ENCODE assay signal across 18 cellular contexts in the genomic region with DNA sequence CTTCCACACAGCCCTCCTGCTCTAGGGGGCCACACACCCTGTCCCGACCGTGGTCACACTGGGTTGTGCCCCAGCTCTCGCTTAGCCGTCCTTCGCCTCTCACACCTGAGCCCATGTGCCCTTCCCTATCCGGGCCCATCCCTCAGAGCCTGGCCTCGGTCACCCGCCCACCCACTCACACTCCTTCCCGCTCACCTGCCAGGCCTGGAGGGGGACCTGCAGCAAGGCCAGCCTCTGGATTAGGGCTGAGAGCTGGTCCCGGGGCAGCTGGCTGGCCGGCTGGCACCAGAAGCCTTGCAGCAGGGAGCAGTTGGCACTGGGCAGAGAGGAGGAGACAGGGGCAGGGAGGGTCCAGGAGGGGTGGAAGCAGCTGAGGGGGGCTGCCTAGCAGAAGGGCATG. TPM values are rescaled to one million over a fixed set of nuclear protein-coding genes. Genes with fewer than 3 reads are reported as not detected.
A peak's percentile ranks its signal among the peaks of the same experiment; 100 is the strongest.
DNase-seq lines count a peak whose midpoint lies in the region; ATAC-seq, FAIRE-seq and TF ChIP-seq lines count a peak whose summit lies in the region.
"Had no signal": no experiment of that assay in that cellular context is flagged by ENCODE, and none has a peak within 500 bp of the region (broad histone marks: within the 10 kb centered on the region; RNA-seq: fewer than 3 reads in every experiment).

No MANE protein-coding gene starts in this region.

- no peaks in the 10 kb centered on the region for H3K36me3 ChIP-seq in HepG2 (replicated peaks in 1 of 2; ENCODE audit: control insufficient read depth in 1 of 2, insufficient read depth in 2 of 2, low read length in 2 of 2)
- no peaks in the 10 kb centered on the region for H3K36me3 ChIP-seq in right lobe of liver
- no peaks in the 10 kb centered on the region for H3K36me3 ChIP-seq in Panc1 (ENCODE audit: control insufficient read depth, insufficient read depth, low read length)

- no peak overlapping the region for H3K27ac ChIP-seq in HepG2 (ENCODE audit: extremely low read length, insufficient read depth, low read length)
- H3K27ac ChIP-seq in right lobe of liver = no peak overlapping the region
- H3K27ac ChIP-seq in Panc1 (ENCODE audit: low read length) = no peak overlapping the region
- H3K27ac ChIP-seq: 22Rv1 had no signal

- H3K27me3 ChIP-seq in HepG2 (ENCODE audit: control insufficient read depth in 1 of 2, insufficient read depth in 2 of 2, low read length in 2 of 2) (peaks cover 16 to 77% of the 10 kb centered on the region in 2 experiments), right lobe of liver (no peaks in the 10 kb centered on the region), Panc1 (ENCODE audit: control insufficient read depth, insufficient read depth, low read length) (no peaks in the 10 kb centered on the region)

- H3K4me3 ChIP-seq in HepG2 (replicated peaks in 1 of 3; ENCODE audit: insufficient read depth in 1 of 3, low read depth in 2 of 3, low read length in 3 of 3) = no peak overlapping the region
- no peak overlapping the region for H3K4me3 ChIP-seq in right lobe of liver
- H3K4me3 ChIP-seq in Panc1 (ENCODE audit: low read depth in 2 of 2, low read length in 2 of 2) = no peak overlapping the region

- no peak overlapping the region for H3K4me2 ChIP-seq in HepG2 (ENCODE audit: low read depth, low read length)

- no peak for FAIRE-seq in HepG2 (lab: Jason Lieb, UNC)
- FAIRE-seq: GM12891, GM19239, H54 had no signal

- no peak for TF ChIP-seq CTCF in HepG2 (CRISPR knock-in tag; IDR thresholded peaks at IDR 0.05)
- no peak for TF ChIP-seq CTCF in right lobe of liver (IDR thresholded peaks at IDR 0.05)
- no peak for TF ChIP-seq CTCF in Panc1 (IDR thresholded peaks at IDR 0.05)

- TF ChIP-seq EP300 in HepG2 (IDR thresholded peaks at IDR 0.05; ENCODE audit: low read depth in 2 of 2, low read length in 2 of 2) (no peak), HepG2 (CRISPR knock-in tag; IDR thresholded peaks at IDR 0.05; ENCODE audit: borderline replicate concordance) (no peak)

- POLR2A ChIA-PET in HepG2 (lab: Yijun Ruan, JAX) (no interaction called here), Panc1 (lab: Charles Lee) (no interaction called here)

- H3K4me1 ChIP-seq in HepG2 (ENCODE audit: insufficient read depth, low read length) (no peaks in the 10 kb centered on the region), right lobe of liver (no peaks in the 10 kb centered on the region), Panc1 (ENCODE audit: control insufficient read depth, insufficient read depth, low read length) (peaks cover 10% of the 10 kb centered on the region)

- no TSS peak for BruUV-seq in HepG2 (replicated peaks; lab: Mats Ljungman, UMichigan)
- no TSS peak for BruUV-seq in Panc1 (replicated peaks; lab: Mats Ljungman, UMichigan)

- CTCF ChIA-PET in HepG2 (lab: Yijun Ruan, JAX; ENCODE audit: low intra/inter-chr PET ratio, low total read pairs) = no interaction called here
- CTCF ChIA-PET in Panc1 (lab: Charles Lee) = no interaction called here

- H4K20me1 ChIP-seq in HepG2 (ENCODE audit: insufficient read depth, low read length) = 0 out of 2 replicates have a peak, but pooled peaks cover 2% of the 10 kb centered on the region

- in situ Hi-C loops in HepG2 (cut with HindIII; ENCODE audit: extremely low pct_ligation_motif_present, low pct_unique_long_range_greater_than_20kb) (no loop called here), Panc1 (cut with HindIII; ENCODE audit: low pct_unique_long_range_greater_than_20kb, low sequenced_read_pairs) (no loop called here)

- WGBS in HepG2 (ENCODE audit: low lambda C conversion rate) = 48% methylated on average over 5 of the region's 11 CpGs
- 50% methylated on average over 2 of the region's 11 CpGs for WGBS in right lobe of liver (ENCODE audit: insufficient coverage, low coverage, low lambda C conversion rate, missing lambda C conversion rate)

- no peak for TF ChIP-seq RAD21 in HepG2 (CRISPR knock-in tag; IDR thresholded peaks at IDR 0.05)

- TF ChIP-seq POLR2A in HepG2 (IDR thresholded peaks at IDR 0.05; ENCODE audit: insufficient read depth in 1 of 2, low read depth in 2 of 2, low read length in 2 of 2) = no peak
- no peak for TF ChIP-seq POLR2A in right lobe of liver (IDR thresholded peaks at IDR 0.05)

- intact Hi-C loops in HepG2 (cut with micrococcal nuclease; ENCODE audit: unreplicated experiment) = no loop called here
- intact Hi-C loops in right lobe of liver (cut with DNase I) = no loop called here
- intact Hi-C loops in Panc1 (cut with micrococcal nuclease; ENCODE audit: unreplicated experiment) = no loop called here

- no peak overlapping the region for H2AFZ ChIP-seq in HepG2 (ENCODE audit: low read length)

- ATAC-seq in HepG2 = no peak
- ATAC-seq in right lobe of liver = no peak
- ATAC-seq in Panc1 = peak; percentile 15

- DNase-seq in HepG2 (ENCODE audit: low spot score) (no peak), right lobe of liver (no peak), Panc1 (ENCODE audit: low read depth, low spot score) (no peak), myocyte (ENCODE audit: low read depth) (peak; percentile 37), anterior cingulate cortex (lab: John Stamatoyannopoulos, UW) (no peak), SHP77 (lab: John Stamatoyannopoulos, UW) (no peak), DMS 273 (lab: John Stamatoyannopoulos, UW; ENCODE audit: unreplicated experiment) (no peak)
- DNase-seq: C1 segment of cervical spinal cord; CD4-positive, CD25-positive, alpha-beta regulatory T cell; CD8-positive, alpha-beta memory T cell; COR-L47; HCEC 1CT had no signal

- H3K79me2 ChIP-seq in HepG2 (ENCODE audit: insufficient read depth, low read length) = no peaks in the 10 kb centered on the region

- H3K9ac ChIP-seq in HepG2 (ENCODE audit: insufficient read depth, low read depth, low read length) = no peak overlapping the region

- H3K9me3 ChIP-seq in HepG2 (ENCODE audit: low read length) (no peaks in the 10 kb centered on the region), right lobe of liver (no peaks in the 10 kb centered on the region), Panc1 (ENCODE audit: control insufficient read depth, insufficient read depth, low read depth, low read length) (no peaks in the 10 kb centered on the region)

RNA-seq across cellular contexts. Expression of gene RPUSD1, which starts 9.7 kb away (rescaled TPM):
- total RNA-seq in HepG2 (2016; rRNA removed; fragmentation: Illumina TruSeq; extraction: Trizol) = 22.4 and 26.2 TPM in 2 replicates
- total RNA-seq in HepG2 (2016; cell fraction: cytosol; rRNA removed; fragmentation: Illumina TruSeq; extraction: Trizol; ENCODE audit: low read depth) = 18.7 and 21.8 TPM in 2 replicates
- 20.2 and 24.6 TPM in 2 replicates for total RNA-seq in HepG2 (2016; cell fraction: insoluble cytoplasmic fraction; rRNA removed; fragmentation: Illumina TruSeq; extraction: Trizol)
- total RNA-seq in HepG2 (2016; cell fraction: membrane; rRNA removed; fragmentation: Illumina TruSeq; extraction: Trizol) = 34.6 and 36.7 TPM in 2 replicates
- 13.4 and 16.9 TPM in 2 replicates for total RNA-seq in HepG2 (2016; cell fraction: nucleus; rRNA removed; fragmentation: Illumina TruSeq; extraction: Trizol)
- 13.1 and 15.9 TPM in 2 replicates for polyA plus RNA-seq in HepG2 (2011; rRNA removed)
- 11.8 and 20.0 TPM in 2 replicates for polyA plus RNA-seq in HepG2 (2011; cell fraction: cytosol; rRNA removed)
- polyA plus RNA-seq in HepG2 (2011; cell fraction: nucleus; rRNA removed) = 47.0 and 47.2 TPM in 2 replicates
- 6.9 and 11.4 TPM in 2 replicates for polyA plus RNA-seq in HepG2 (2012)
- 23.0 and 24.2 TPM in 2 replicates for polyA plus RNA-seq in HepG2 (2016; cell fraction: cytosol; fragmentation: Illumina TruSeq; extraction: Trizol; ENCODE audit: low read depth)
- polyA plus RNA-seq in HepG2 (2016; cell fraction: insoluble cytoplasmic fraction; fragmentation: Illumina TruSeq; extraction: Trizol; ENCODE audit: low read depth) = 22.5 and 24.4 TPM in 2 replicates
- 32.9 and 33.9 TPM in 2 replicates for polyA plus RNA-seq in HepG2 (2016; cell fraction: membrane; fragmentation: Illumina TruSeq; extraction: Trizol; ENCODE audit: low read depth)
- polyA plus RNA-seq in HepG2 (2016; cell fraction: nucleus; fragmentation: Illumina TruSeq; extraction: Trizol; ENCODE audit: insufficient read depth, low read depth) = 29.7 and 35.5 TPM in 2 replicates
- polyA minus RNA-seq in HepG2 (2011; rRNA and poly(A)+ RNA removed; ENCODE audit: low replicate concordance) = 20.0 and 21.5 TPM in 2 replicates
- polyA minus RNA-seq in HepG2 (2011; cell fraction: cytosol; rRNA and poly(A)+ RNA removed) = 9.3 and 9.6 TPM in 2 replicates
- polyA minus RNA-seq in HepG2 (2011; cell fraction: nucleus; rRNA and poly(A)+ RNA removed) = 8.9 and 13.2 TPM in 2 replicates
- 10 to 100 TPM in 2 of 6 experiments, 1 to 10 TPM in 4; 5.1 to 16.2 (median 6.6) TPM for total RNA-seq in right lobe of liver
- total RNA-seq in Panc1 (2021; ENCODE audit: unreplicated experiment) = 61.1 TPM
- polyA plus RNA-seq in Panc1 (2012; ENCODE audit: insufficient read length) = 60.8 TPM
- 31.0 and 41.3 TPM in 2 replicates for total RNA-seq in myocyte
- polyA plus RNA-seq in myocyte (2012) = 20.3 TPM

RNA-seq across cellular contexts. Expression of gene CHTF18, which starts 10.0 kb away (rescaled TPM):
- total RNA-seq in HepG2 (2016; rRNA removed; fragmentation: Illumina TruSeq; extraction: Trizol) (8.8 and 22.9 TPM in 2 replicates), right lobe of liver (1 to 10 TPM; 2.9 to 7.8 (median 4.6) TPM), Panc1 (2021; ENCODE audit: unreplicated experiment) (118 TPM), myocyte (7.5 and 10.0 TPM in 2 replicates)
- 14.2 and 15.9 TPM in 2 replicates for total RNA-seq in HepG2 (2016; cell fraction: cytosol; rRNA removed; fragmentation: Illumina TruSeq; extraction: Trizol; ENCODE audit: low read depth)
- 7.3 and 24.5 TPM in 2 replicates for total RNA-seq in HepG2 (2016; cell fraction: insoluble cytoplasmic fraction; rRNA removed; fragmentation: Illumina TruSeq; extraction: Trizol)
- 5.5 and 6.8 TPM in 2 replicates for total RNA-seq in HepG2 (2016; cell fraction: membrane; rRNA removed; fragmentation: Illumina TruSeq; extraction: Trizol)
- 26.2 and 31.2 TPM in 2 replicates for total RNA-seq in HepG2 (2016; cell fraction: nucleus; rRNA removed; fragmentation: Illumina TruSeq; extraction: Trizol)
- polyA plus RNA-seq in HepG2 (2011; rRNA removed) = 7.3 and 8.6 TPM in 2 replicates
- polyA plus RNA-seq in HepG2 (2011; cell fraction: cytosol; rRNA removed) = 2.5 and 6.5 TPM in 2 replicates
- polyA plus RNA-seq in HepG2 (2011; cell fraction: nucleus; rRNA removed) = 145 and 298 TPM in 2 replicates
- 6.6 and 11.8 TPM in 2 replicates for polyA plus RNA-seq in HepG2 (2012)
- 2.3 and 2.5 TPM in 2 replicates for polyA plus RNA-seq in HepG2 (2016; cell fraction: cytosol; fragmentation: Illumina TruSeq; extraction: Trizol; ENCODE audit: low read depth)
- 6.8 and 7.7 TPM in 2 replicates for polyA plus RNA-seq in HepG2 (2016; cell fraction: insoluble cytoplasmic fraction; fragmentation: Illumina TruSeq; extraction: Trizol; ENCODE audit: low read depth)
- polyA plus RNA-seq in HepG2 (2016; cell fraction: membrane; fragmentation: Illumina TruSeq; extraction: Trizol; ENCODE audit: low read depth) = 3.5 and 4.5 TPM in 2 replicates
- polyA plus RNA-seq in HepG2 (2016; cell fraction: nucleus; fragmentation: Illumina TruSeq; extraction: Trizol; ENCODE audit: insufficient read depth, low read depth) = 103 and 115 TPM in 2 replicates
- polyA minus RNA-seq in HepG2 (2011; rRNA and poly(A)+ RNA removed; ENCODE audit: low replicate concordance) = 8.2 and 13.0 TPM in 2 replicates
- polyA minus RNA-seq in HepG2 (2011; cell fraction: cytosol; rRNA and poly(A)+ RNA removed) = 2.4 and 3.9 TPM in 2 replicates
- polyA minus RNA-seq in HepG2 (2011; cell fraction: nucleus; rRNA and poly(A)+ RNA removed) = 7.5 and 12.4 TPM in 2 replicates
- polyA plus RNA-seq in Panc1 (2012; ENCODE audit: insufficient read length) = 60.2 TPM
- 6.6 TPM for polyA plus RNA-seq in myocyte (2012)

RNA-seq across cellular contexts. Expression of gene MSLN, which starts 17.9 kb away (rescaled TPM):
- total RNA-seq in HepG2 (2016; rRNA removed; fragmentation: Illumina TruSeq; extraction: Trizol) (0.72 and 2.0 TPM in 2 replicates), right lobe of liver (under 1 TPM in 1 of 6 experiments, not detected in 5; 0.25 TPM), Panc1 (2021; ENCODE audit: unreplicated experiment) (1.1 TPM), myocyte (not detected in 2 replicates)
- 0.30 TPM in 1 of 2 replicates, not detected in the other for total RNA-seq in HepG2 (2016; cell fraction: cytosol; rRNA removed; fragmentation: Illumina TruSeq; extraction: Trizol; ENCODE audit: low read depth)
- 1.2 and 2.1 TPM in 2 replicates for total RNA-seq in HepG2 (2016; cell fraction: insoluble cytoplasmic fraction; rRNA removed; fragmentation: Illumina TruSeq; extraction: Trizol)
- total RNA-seq in HepG2 (2016; cell fraction: membrane; rRNA removed; fragmentation: Illumina TruSeq; extraction: Trizol) = 0.31 and 0.38 TPM in 2 replicates
- 1.1 and 2.5 TPM in 2 replicates for total RNA-seq in HepG2 (2016; cell fraction: nucleus; rRNA removed; fragmentation: Illumina TruSeq; extraction: Trizol)
- 2.3 and 3.0 TPM in 2 replicates for polyA plus RNA-seq in HepG2 (2011; rRNA removed)
- 1.1 and 1.5 TPM in 2 replicates for polyA plus RNA-seq in HepG2 (2011; cell fraction: cytosol; rRNA removed)
- 3.7 and 5.0 TPM in 2 replicates for polyA plus RNA-seq in HepG2 (2011; cell fraction: nucleus; rRNA removed)
- 3.0 and 3.9 TPM in 2 replicates for polyA plus RNA-seq in HepG2 (2012)
- 0.34 and 0.49 TPM in 2 replicates for polyA plus RNA-seq in HepG2 (2016; cell fraction: cytosol; fragmentation: Illumina TruSeq; extraction: Trizol; ENCODE audit: low read depth)
- 0.61 and 0.67 TPM in 2 replicates for polyA plus RNA-seq in HepG2 (2016; cell fraction: insoluble cytoplasmic fraction; fragmentation: Illumina TruSeq; extraction: Trizol; ENCODE audit: low read depth)
- 0.44 and 0.46 TPM in 2 replicates for polyA plus RNA-seq in HepG2 (2016; cell fraction: membrane; fragmentation: Illumina TruSeq; extraction: Trizol; ENCODE audit: low read depth)
- polyA plus RNA-seq in HepG2 (2016; cell fraction: nucleus; fragmentation: Illumina TruSeq; extraction: Trizol; ENCODE audit: insufficient read depth, low read depth) = 3.3 and 3.5 TPM in 2 replicates
- polyA minus RNA-seq in HepG2 (2011; rRNA and poly(A)+ RNA removed; ENCODE audit: low replicate concordance) = 1.2 and 15.6 TPM in 2 replicates
- 0.79 and 1.8 TPM in 2 replicates for polyA minus RNA-seq in HepG2 (2011; cell fraction: cytosol; rRNA and poly(A)+ RNA removed)
- polyA minus RNA-seq in HepG2 (2011; cell fraction: nucleus; rRNA and poly(A)+ RNA removed) = 0.87 and 1.0 TPM in 2 replicates
- polyA plus RNA-seq in Panc1 (2012; ENCODE audit: insufficient read length) = 1.0 TPM
- polyA plus RNA-seq in myocyte (2012) = 0.06 TPM
- total RNA-seq: A673; CD4-positive, CD25-positive, alpha-beta regulatory T cell; CD8-positive, alpha-beta memory T cell had no signal
- polyA plus RNA-seq: CD4-positive, CD25-positive, alpha-beta regulatory T cell; CD8-positive, alpha-beta memory T cell had no signal

RNA-seq across cellular contexts. Expression of gene GNG13, which starts 22.1 kb away (rescaled TPM):
- total RNA-seq in HepG2 (2016; rRNA removed; fragmentation: Illumina TruSeq; extraction: Trizol) (not detected in 2 replicates), right lobe of liver (not detected), Panc1 (2021; ENCODE audit: unreplicated experiment) (0.23 TPM), myocyte (not detected in 2 replicates)
- total RNA-seq in HepG2 (2016; cell fraction: cytosol; rRNA removed; fragmentation: Illumina TruSeq; extraction: Trizol; ENCODE audit: low read depth) = not detected in 2 replicates
- total RNA-seq in HepG2 (2016; cell fraction: insoluble cytoplasmic fraction; rRNA removed; fragmentation: Illumina TruSeq; extraction: Trizol) = not detected in 2 replicates
- not detected in 2 replicates for total RNA-seq in HepG2 (2016; cell fraction: membrane; rRNA removed; fragmentation: Illumina TruSeq; extraction: Trizol)
- total RNA-seq in HepG2 (2016; cell fraction: nucleus; rRNA removed; fragmentation: Illumina TruSeq; extraction: Trizol) = not detected in 2 replicates
- polyA plus RNA-seq in HepG2 (2011; rRNA removed) = not detected in 2 replicates
- polyA plus RNA-seq in HepG2 (2011; cell fraction: cytosol; rRNA removed) = not detected in 2 replicates
- polyA plus RNA-seq in HepG2 (2011; cell fraction: nucleus; rRNA removed) = not detected in 2 replicates
- not detected in 2 replicates for polyA plus RNA-seq in HepG2 (2012)
- polyA plus RNA-seq in HepG2 (2016; cell fraction: cytosol; fragmentation: Illumina TruSeq; extraction: Trizol; ENCODE audit: low read depth) = not detected in 2 replicates
- polyA plus RNA-seq in HepG2 (2016; cell fraction: insoluble cytoplasmic fraction; fragmentation: Illumina TruSeq; extraction: Trizol; ENCODE audit: low read depth) = not detected in 2 replicates
- polyA plus RNA-seq in HepG2 (2016; cell fraction: membrane; fragmentation: Illumina TruSeq; extraction: Trizol; ENCODE audit: low read depth) = not detected in 2 replicates
- not detected in 2 replicates for polyA plus RNA-seq in HepG2 (2016; cell fraction: nucleus; fragmentation: Illumina TruSeq; extraction: Trizol; ENCODE audit: insufficient read depth, low read depth)
- not detected in 2 replicates for polyA minus RNA-seq in HepG2 (2011; rRNA and poly(A)+ RNA removed; ENCODE audit: low replicate concordance)
- not detected in 2 replicates for polyA minus RNA-seq in HepG2 (2011; cell fraction: cytosol; rRNA and poly(A)+ RNA removed)
- not detected in 2 replicates for polyA minus RNA-seq in HepG2 (2011; cell fraction: nucleus; rRNA and poly(A)+ RNA removed)
- 0.92 TPM for polyA plus RNA-seq in Panc1 (2012; ENCODE audit: insufficient read length)
- not detected for polyA plus RNA-seq in myocyte (2012)
- total RNA-seq: A673; CD4-positive, CD25-positive, alpha-beta regulatory T cell; CD8-positive, alpha-beta memory T cell had no signal
- polyA plus RNA-seq: AG04450; CD4-positive, CD25-positive, alpha-beta regulatory T cell; CD8-positive, alpha-beta memory T cell had no signal

RNA-seq across cellular contexts. Expression of gene CIAO3, which starts 37.6 kb away (rescaled TPM):
- total RNA-seq in HepG2 (2016; rRNA removed; fragmentation: Illumina TruSeq; extraction: Trizol) (16.9 and 21.7 TPM in 2 replicates), right lobe of liver (10 to 100 TPM; 11.9 to 26.1 (median 17.3) TPM), Panc1 (2021; ENCODE audit: unreplicated experiment) (34.0 TPM), myocyte (39.2 TPM in 2 replicates)
- 7.0 and 7.4 TPM in 2 replicates for total RNA-seq in HepG2 (2016; cell fraction: cytosol; rRNA removed; fragmentation: Illumina TruSeq; extraction: Trizol; ENCODE audit: low read depth)
- total RNA-seq in HepG2 (2016; cell fraction: insoluble cytoplasmic fraction; rRNA removed; fragmentation: Illumina TruSeq; extraction: Trizol) = 15.6 and 20.7 TPM in 2 replicates
- 5.7 and 7.5 TPM in 2 replicates for total RNA-seq in HepG2 (2016; cell fraction: membrane; rRNA removed; fragmentation: Illumina TruSeq; extraction: Trizol)
- total RNA-seq in HepG2 (2016; cell fraction: nucleus; rRNA removed; fragmentation: Illumina TruSeq; extraction: Trizol) = 14.7 and 17.4 TPM in 2 replicates
- polyA plus RNA-seq in HepG2 (2011; rRNA removed) = 25.0 and 25.2 TPM in 2 replicates
- polyA plus RNA-seq in HepG2 (2011; cell fraction: cytosol; rRNA removed) = 10.2 and 14.3 TPM in 2 replicates
- polyA plus RNA-seq in HepG2 (2011; cell fraction: nucleus; rRNA removed) = 96.0 and 123 TPM in 2 replicates
- polyA plus RNA-seq in HepG2 (2012) = 12.1 and 17.0 TPM in 2 replicates
- 1.3 and 1.4 TPM in 2 replicates for polyA plus RNA-seq in HepG2 (2016; cell fraction: cytosol; fragmentation: Illumina TruSeq; extraction: Trizol; ENCODE audit: low read depth)
- 14.0 TPM in 2 replicates for polyA plus RNA-seq in HepG2 (2016; cell fraction: insoluble cytoplasmic fraction; fragmentation: Illumina TruSeq; extraction: Trizol; ENCODE audit: low read depth)
- 3.2 and 3.5 TPM in 2 replicates for polyA plus RNA-seq in HepG2 (2016; cell fraction: membrane; fragmentation: Illumina TruSeq; extraction: Trizol; ENCODE audit: low read depth)
- polyA plus RNA-seq in HepG2 (2016; cell fraction: nucleus; fragmentation: Illumina TruSeq; extraction: Trizol; ENCODE audit: insufficient read depth, low read depth) = 31.2 and 33.5 TPM in 2 replicates
- 29.7 and 30.3 TPM in 2 replicates for polyA minus RNA-seq in HepG2 (2011; rRNA and poly(A)+ RNA removed; ENCODE audit: low replicate concordance)
- 6.2 and 6.9 TPM in 2 replicates for polyA minus RNA-seq in HepG2 (2011; cell fraction: cytosol; rRNA and poly(A)+ RNA removed)
- 44.2 and 47.5 TPM in 2 replicates for polyA minus RNA-seq in HepG2 (2011; cell fraction: nucleus; rRNA and poly(A)+ RNA removed)
- polyA plus RNA-seq in Panc1 (2012; ENCODE audit: insufficient read length) = 34.4 TPM
- polyA plus RNA-seq in myocyte (2012) = 29.6 TPM
